ENCODE assay signal across 8 cellular contexts in the genomic region with DNA sequence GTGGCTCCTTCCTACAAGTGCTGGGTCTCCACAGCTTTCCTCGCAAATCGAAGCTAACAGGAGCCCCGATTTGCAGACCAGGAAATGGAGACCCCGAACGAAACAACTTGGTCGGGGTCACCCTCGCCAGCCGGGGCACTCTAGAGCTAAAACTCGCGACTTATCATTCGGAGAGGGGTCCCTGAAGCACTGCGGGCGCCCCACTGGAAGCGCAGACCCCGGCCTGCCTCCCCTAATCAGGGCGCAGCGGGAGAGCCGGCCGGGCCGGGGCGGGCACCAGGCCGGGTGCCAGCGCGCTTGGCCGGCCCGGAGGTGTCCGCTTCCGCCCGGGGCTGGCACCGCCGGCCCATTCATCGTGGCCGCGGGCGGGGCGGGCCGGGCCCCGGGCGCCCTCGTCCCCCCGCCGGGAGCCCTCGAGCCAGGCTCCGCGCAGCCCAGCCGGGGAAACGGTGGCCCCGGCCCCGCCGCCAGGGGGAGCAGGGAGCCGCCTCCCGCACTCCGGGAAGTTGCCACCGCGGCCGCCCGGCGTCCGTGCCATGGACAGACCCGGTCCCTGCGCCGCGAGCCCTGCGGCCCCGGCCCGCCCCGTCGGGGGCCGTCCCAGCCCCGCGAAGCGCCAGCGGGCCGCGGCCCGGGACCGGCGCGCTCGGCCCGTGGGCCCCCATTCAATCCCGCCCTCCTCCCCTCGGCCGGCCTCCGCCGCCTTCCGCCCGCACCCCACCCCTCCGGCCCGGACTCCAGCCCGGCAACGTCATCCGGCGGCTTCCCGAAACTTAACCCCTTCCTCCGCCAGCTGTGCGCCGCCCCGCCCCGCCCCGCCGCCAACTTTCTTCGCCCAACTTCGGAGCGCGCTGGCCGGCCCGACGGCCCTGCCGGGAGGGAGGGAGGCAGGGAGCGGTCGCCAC. TPM values are rescaled to one million over a fixed set of nuclear protein-coding genes. Genes with fewer than 3 reads are reported as not detected.
DNase-seq lines count a peak whose midpoint lies in the region; ATAC-seq and TF ChIP-seq lines count a peak whose summit lies in the region.

No MANE protein-coding gene starts in this region.

- TF ChIP-seq CTCF in kidney epithelial cell (IDR thresholded peaks at IDR 0.05; ENCODE audit: insufficient read depth, low read length, poor library complexity, severe bottlenecking), result peak; percentile 41

- H3K27me3 ChIP-seq in kidney epithelial cell (ENCODE audit: control insufficient read depth, insufficient read depth, low read length), result peaks cover 16% of the 10 kb centered on the region

- peaks cover 2% of the 10 kb centered on the region for H3K36me3 ChIP-seq in kidney epithelial cell (ENCODE audit: control insufficient read depth, insufficient read depth, low read length)

- ATAC-seq in HG02642 (IDR thresholded peaks at IDR 0.05; ENCODE audit: poor library complexity, unreplicated experiment), result peak; percentile 42

- H3K4me3 ChIP-seq in kidney epithelial cell (ENCODE audit: low read depth, low read length), result peak overlapping the region; percentile 93

- DNase-seq in NCI-H1417 (lab: John Stamatoyannopoulos, UW), result peak; percentile 34 to 61 (median 47)
- no peak for DNase-seq in NCI-H1417 treated with DMSO at 0.1 percent for 48 hours (lab: John Stamatoyannopoulos, UW)
- peak; percentile 28 for DNase-seq in NCI-H146 treated with DMSO at 0.1 percent for 48 hours (lab: John Stamatoyannopoulos, UW; ENCODE audit: unreplicated experiment)
- DNase-seq in activated CD4-positive, CD25-positive, alpha-beta regulatory T cell treated with anti-CD3 and anti-CD28 coated beads, Interleukin-2, amount 50 U/mL, for 72 hours, result peak; percentile 87
- peak; percentile 36 for DNase-seq in cerebellar cortex (ENCODE audit: low spot score)
- DNase-seq in kidney epithelial cell (ENCODE audit: low read depth), result no peak
- DNase-seq in stimulated activated CD4-positive, alpha-beta T cell treated with anti-CD3 and anti-CD28 coated beads, Interleukin-15, amount 100 ng/mL, for 24 hours, result peak; percentile 85

RNA-seq across cellular contexts. Expression of gene RRBP1, which starts 1.0 kb away (rescaled TPM):
- total RNA-seq in kidney epithelial cell, result 97.8 and 98.4 TPM in 2 replicates

RNA-seq across cellular contexts. Expression of gene BANF2, which starts 18.7 kb away (rescaled TPM):
- total RNA-seq in kidney epithelial cell, result not detected in 2 replicates

Comparison
In these comparisons a context has a peak if more than half of its experiments do, and no peak if none do; other contexts are left out.
1. DNase-seq: peak in NCI-H1417 (3 of 3), NCI-H146 treated with DMSO at 0.1 percent for 48 hours (single experiment), activated CD4-positive, CD25-positive, alpha-beta regulatory T cell treated with anti-CD3 and anti-CD28 coated beads, Interleukin-2, amount 50 U/mL, for 72 hours (single experiment), cerebellar cortex (single experiment) and stimulated activated CD4-positive, alpha-beta T cell treated with anti-CD3 and anti-CD28 coated beads, Interleukin-15, amount 100 ng/mL, for 24 hours (single experiment); none in NCI-H1417 treated with DMSO at 0.1 percent for 48 hours (single experiment) and kidney epithelial cell (single experiment).